21 cellular contexts compared by ENCODE assay signal in the genomic region with DNA sequence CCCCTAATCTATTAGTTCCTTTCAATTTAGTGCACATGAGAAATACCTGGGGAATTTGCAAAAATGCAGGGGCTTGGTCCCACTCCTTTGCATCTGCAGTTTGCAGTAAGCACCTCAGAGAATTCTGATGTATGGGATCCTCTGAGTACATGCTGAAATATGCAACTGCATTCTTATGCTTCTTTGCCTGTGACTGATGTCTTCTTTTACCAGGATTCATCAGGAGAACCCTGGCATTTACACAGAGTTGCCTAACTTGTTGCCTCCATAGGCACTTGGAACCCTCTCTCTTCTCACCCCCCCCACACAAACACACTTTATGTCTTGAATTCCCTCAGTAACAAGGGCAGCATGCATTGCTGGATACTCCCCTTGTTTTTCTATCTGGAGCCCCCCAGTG.
DNase-seq lines count a peak whose midpoint lies in the region; ATAC-seq and TF ChIP-seq lines count a peak whose summit lies in the region.
"Had no signal": no experiment of that assay in that cellular context is flagged by ENCODE, and none has a peak within 500 bp of the region (broad histone marks: within the 10 kb centered on the region; RNA-seq: fewer than 3 reads in every experiment).

No MANE protein-coding gene starts in this region.

- no peak overlapping the region for H3K4me3 ChIP-seq in SK-N-SH (ENCODE audit: low read depth in 2 of 2, low read length in 1 of 2)
- no peak overlapping the region for H3K4me3 ChIP-seq in fibroblast of lung (replicated peaks in 1 of 4; ENCODE audit: control extremely low read depth in 1 of 4, insufficient read depth in 1 of 4, low read depth in 3 of 4, low read length in 4 of 4)
- H3K4me3 ChIP-seq: lung, spleen, thyroid gland had no signal

- no peak for TF ChIP-seq RAD21 in SK-N-SH (IDR thresholded peaks at IDR 0.05; ENCODE audit: low read length)

- H3K4me1 Mint-ChIP-seq in glutamatergic neuron (ENCODE audit: low read depth, unreplicated experiment), result peaks cover 8% of the 10 kb centered on the region

- TF ChIP-seq CTCF in SK-N-SH (IDR thresholded peaks at IDR 0.05) (no peak), fibroblast of lung (conservative IDR thresholded peaks at IDR 0.05 in 1 of 2, IDR thresholded peaks at IDR 0.05 in 1 of 2; ENCODE audit: low read depth in 1 of 2, low read length in 2 of 2) (no peak), GM10248 (IDR thresholded peaks at IDR 0.05; ENCODE audit: control extremely low read depth, extremely low read depth, low read depth, missing control alignments) (no peak), glutamatergic neuron (IDR thresholded peaks at IDR 0.05; ENCODE audit: partially characterized antibody, unreplicated experiment) (no peak)

- H2AFZ ChIP-seq in SK-N-SH (ENCODE audit: low read depth), result no peak overlapping the region
- H2AFZ ChIP-seq in fibroblast of lung (ENCODE audit: low read length), result no peak overlapping the region

- H3K9me3 ChIP-seq in SK-N-SH (no peaks in the 10 kb centered on the region), fibroblast of lung (ENCODE audit: control insufficient read depth, insufficient read depth, low read depth, low read length) (no peaks in the 10 kb centered on the region)
- H3K9me3 ChIP-seq: spleen, thyroid gland had no signal

- H3K36me3 ChIP-seq in SK-N-SH (replicated peaks in 1 of 2; ENCODE audit: control insufficient read depth in 1 of 2, insufficient read depth in 2 of 2, low read length in 1 of 2) (no peaks in the 10 kb centered on the region), fibroblast of lung (ENCODE audit: control insufficient read depth, insufficient read depth, low read length) (no peaks in the 10 kb centered on the region)
- H3K36me3 ChIP-seq: thyroid gland had no signal

- H3K36me3 Mint-ChIP-seq in glutamatergic neuron (ENCODE audit: unreplicated experiment), result no peaks in the 10 kb centered on the region

- DNase-seq in GM03348 (ENCODE audit: low spot score) (peak; percentile 56), SK-N-SH (no peak), fibroblast of lung (ENCODE audit: low read depth in 2 of 2) (peak; percentile 22 to 88), renal cortical epithelial cell (ENCODE audit: low read depth) (peak; percentile 61), GM10248 (ENCODE audit: extremely low spot score) (no peak), NCI-H510A treated with DMSO at 0.1 percent for 48 hours (lab: John Stamatoyannopoulos, UW) (no peak), glutamatergic neuron (no peak)
- DNase-seq: activated CD8-positive, alpha-beta memory T cell treated with anti-CD3 and anti-CD28 coated beads for 24 hours; DMS53; naive thymus-derived CD4-positive, alpha-beta T cell; NCI-H1092; NCI-H2081; NCI-H524 treated with DMSO at 0.1 percent for 48 hours; SIG-M5; spleen; thyroid gland had no signal

- H3F3A ChIP-seq in SK-N-SH (replicated peaks; ENCODE audit: insufficient read depth), result no peaks in the 10 kb centered on the region

- H3K4me3 Mint-ChIP-seq in glutamatergic neuron (ENCODE audit: unreplicated experiment), result no peak overlapping the region
- H3K4me3 Mint-ChIP-seq: CD14-positive monocyte; central memory CD8-positive, alpha-beta T cell; naive thymus-derived CD4-positive, alpha-beta T cell; stimulated activated memory B cell treated with anti-CD40 and anti-IgM and Interleukin-4, amounts not matched to agents 10 μg/mL and 1 μg/mL and 100 μg/mL, for 72 hours had no signal

- POLR2A ChIA-PET in SK-N-SH (lab: Yijun Ruan, JAX) (no interaction called here), GM10248 (lab: Yijun Ruan, JAX) (no interaction called here)

- no peaks in the 10 kb centered on the region for H3K27me3 ChIP-seq in SK-N-SH (ENCODE audit: insufficient read depth)
- H3K27me3 ChIP-seq in fibroblast of lung (ENCODE audit: control insufficient read depth, insufficient read depth, low read length), result no peaks in the 10 kb centered on the region
- H3K27me3 ChIP-seq: spleen, thyroid gland had no signal

- H4K20me1 ChIP-seq in SK-N-SH (ENCODE audit: insufficient read depth), result no peaks in the 10 kb centered on the region
- H4K20me1 ChIP-seq in fibroblast of lung (ENCODE audit: control insufficient read depth, extremely low read depth, insufficient read depth, low read length), result no peaks in the 10 kb centered on the region

- TF ChIP-seq POLR2A in GM18505 (IDR thresholded peaks at IDR 0.05; ENCODE audit: borderline replicate concordance, extremely low read depth, insufficient read depth, insufficient read length), result no peak

- H3K9me3 Mint-ChIP-seq in glutamatergic neuron (ENCODE audit: unreplicated experiment), result no peaks in the 10 kb centered on the region
- H3K9me3 Mint-ChIP-seq: CD14-positive monocyte; central memory CD8-positive, alpha-beta T cell; stimulated activated memory B cell treated with anti-CD40 and anti-IgM and Interleukin-4, amounts not matched to agents 10 μg/mL and 1 μg/mL and 100 μg/mL, for 72 hours had no signal

- H3K79me2 ChIP-seq in SK-N-SH (ENCODE audit: insufficient read depth) (no peaks in the 10 kb centered on the region), fibroblast of lung (ENCODE audit: control insufficient read depth, insufficient read depth, low read length) (no peaks in the 10 kb centered on the region)

- H3K4me1 ChIP-seq in SK-N-SH (ENCODE audit: control insufficient read depth in 1 of 2, insufficient read depth in 2 of 2, low read depth in 1 of 2, low read length in 1 of 2), result peaks cover 0 to 2% of the 10 kb centered on the region in 2 experiments; a peak in 2 of 4 replicates
- H3K4me1 ChIP-seq in fibroblast of lung (ENCODE audit: control insufficient read depth, extremely low read depth, insufficient read depth, low read length), result peaks cover 9% of the 10 kb centered on the region

- CTCF ChIA-PET in SK-N-SH (lab: Yijun Ruan, JAX) (no interaction called here), GM10248 (lab: Yijun Ruan, JAX) (no interaction called here)

- H3K27ac ChIP-seq in SK-N-SH (ENCODE audit: low read depth in 2 of 2, low read length in 1 of 2) (no peak overlapping the region), fibroblast of lung (ENCODE audit: insufficient read depth, low read length) (no peak overlapping the region)
- H3K27ac ChIP-seq: spleen, thyroid gland had no signal

- ATAC-seq in GM18505 (IDR thresholded peaks at IDR 0.05; ENCODE audit: unreplicated experiment), result no peak
- ATAC-seq: naive thymus-derived CD4-positive, alpha-beta T cell; stimulated activated memory B cell treated with anti-CD40 and anti-IgM and Interleukin-4, amounts not matched to agents 10 μg/mL and 1 μg/mL and 100 μg/mL, for 72 hours had no signal

- 0 out of 2 replicates have a peak overlapping the region, but pooled peaks have one; percentile 38 for H3K4me2 ChIP-seq in SK-N-SH
- H3K4me2 ChIP-seq in fibroblast of lung (ENCODE audit: extremely low read depth, insufficient read depth, low read length), result peak overlapping the region; percentile 15

- no peak overlapping the region for H3K27ac Mint-ChIP-seq in glutamatergic neuron (ENCODE audit: unreplicated experiment)
- H3K27ac Mint-ChIP-seq: CD14-positive monocyte; stimulated activated memory B cell treated with anti-CD40 and anti-IgM and Interleukin-4, amounts not matched to agents 10 μg/mL and 1 μg/mL and 100 μg/mL, for 72 hours had no signal

- H3K27me3 Mint-ChIP-seq in glutamatergic neuron (ENCODE audit: unreplicated experiment), result no peaks in the 10 kb centered on the region
- H3K27me3 Mint-ChIP-seq: central memory CD8-positive, alpha-beta T cell; naive thymus-derived CD4-positive, alpha-beta T cell; stimulated activated memory B cell treated with anti-CD40 and anti-IgM and Interleukin-4, amounts not matched to agents 10 μg/mL and 1 μg/mL and 100 μg/mL, for 72 hours had no signal

- TF ChIP-seq EP300 in SK-N-SH (IDR thresholded peaks at IDR 0.05; ENCODE audit: borderline replicate concordance in 1 of 2, low read depth in 1 of 2, low read length in 1 of 2), result peak in 1 of 2 experiments; percentile 20; a peak in 1 of 4 replicates

- no peaks in the 10 kb centered on the region for H3K9me2 ChIP-seq in SK-N-SH

- H3K9ac ChIP-seq in SK-N-SH, result no peak overlapping the region
- no peak overlapping the region for H3K9ac ChIP-seq in fibroblast of lung (ENCODE audit: insufficient read depth, low read length)

TF ChIP-seq in SK-N-SH, 30 proteins besides CTCF, POLR2A, EP300 and RAD21:
- TF ChIP-seq JUND (IDR thresholded peaks at IDR 0.05) (peak; percentile 42; the same call in 1 of the 2 replicates), NRF1 (IDR thresholded peaks at IDR 0.05; ENCODE audit: low read depth, low read length) (no peak), TEAD4 (IDR thresholded peaks at IDR 0.05; ENCODE audit: borderline replicate concordance, insufficient read depth) (peak; percentile 63; the same call in 1 of the 2 replicates), GABPA (IDR thresholded peaks at IDR 0.05; ENCODE audit: low read depth) (no peak)
- TF ChIP-seq, protein P1, sequence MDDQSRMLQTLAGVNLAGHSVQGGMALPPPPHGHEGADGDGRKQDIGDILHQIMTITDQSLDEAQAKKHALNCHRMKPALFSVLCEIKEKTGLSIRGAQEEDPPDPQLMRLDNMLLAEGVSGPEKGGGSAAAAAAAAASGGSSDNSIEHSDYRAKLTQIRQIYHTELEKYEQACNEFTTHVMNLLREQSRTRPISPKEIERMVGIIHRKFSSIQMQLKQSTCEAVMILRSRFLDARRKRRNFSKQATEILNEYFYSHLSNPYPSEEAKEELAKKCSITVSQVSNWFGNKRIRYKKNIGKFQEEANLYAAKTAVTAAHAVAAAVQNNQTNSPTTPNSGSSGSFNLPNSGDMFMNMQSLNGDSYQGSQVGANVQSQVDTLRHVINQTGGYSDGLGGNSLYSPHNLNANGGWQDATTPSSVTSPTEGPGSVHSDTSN (IDR thresholded peaks at IDR 0.05), result peak; percentile 48

Comparison
In these comparisons a context has a peak if more than half of its experiments do, and no peak if none do; other contexts are left out.
1. DNase-seq: peak in GM03348 (single experiment), fibroblast of lung (2 of 2) and renal cortical epithelial cell (single experiment); none in SK-N-SH (single experiment), GM10248 (single experiment), NCI-H510A treated with DMSO at 0.1 percent for 48 hours (single experiment) and glutamatergic neuron (single experiment).